In the genomic region with DNA sequence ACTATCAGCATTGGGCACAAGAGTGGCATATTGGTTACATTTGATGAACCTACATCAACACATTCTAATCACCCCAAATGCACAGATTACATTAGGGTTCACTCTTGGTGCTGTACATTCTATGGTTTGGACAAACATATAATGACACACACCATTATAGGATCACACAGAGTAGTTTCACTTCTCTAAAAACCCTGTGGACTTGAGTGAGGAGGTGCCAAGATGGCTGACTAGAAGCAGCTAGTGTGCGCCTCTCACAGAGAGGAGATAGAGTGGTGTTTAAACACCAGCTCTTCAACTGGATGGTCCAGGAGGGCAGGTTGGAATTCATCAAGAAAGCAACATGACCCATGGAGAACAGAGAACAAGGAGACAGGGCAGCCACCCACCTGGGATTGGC, we compare ENCODE assay signal across 33 cellular contexts.
DNase-seq lines count a peak whose midpoint lies in the region; ATAC-seq and TF ChIP-seq lines count a peak whose summit lies in the region.
"Had no signal": no experiment of that assay in that cellular context is flagged by ENCODE, and none has a peak within 500 bp of the region (broad histone marks: within the 10 kb centered on the region; RNA-seq: fewer than 3 reads in every experiment).

No MANE protein-coding gene starts in this region.

- H3K4me3 Mint-ChIP-seq in stimulated activated naive CD8-positive, alpha-beta T cell treated with anti-CD3 and anti-CD28 coated beads, Interleukin-15, amount 100 ng/mL, for 72 hours, result no peak overlapping the region
- H3K4me3 Mint-ChIP-seq: activated CD4-positive, alpha-beta memory T cell treated with anti-CD3 and anti-CD28 coated beads, Interleukin-2, amount 10 ng/mL, durations not matched to agents 7 days and 5 days; activated naive CD4-positive, alpha-beta T cell treated with anti-CD3 and anti-CD28 coated beads, Interleukin-2, amount 50 U/mL, for 24 hours; B cell; brain; CD8-positive, alpha-beta memory T cell; stimulated activated naive B cell treated with anti-CD40 and anti-IgM and Interleukin-4, amounts not matched to agents 10 μg/mL and 1 μg/mL and 100 μg/mL, for 72 hours; T-helper 2 cell treated with Interferon-gamma antibody and Interleukin-4, amounts not matched to agents 5 μg/mL and 100 μg/mL, for 36 hours had no signal

- H3K27ac ChIP-seq in OCI-LY7 (ENCODE audit: low read depth, low read length, poor library complexity, severe bottlenecking), result no peak overlapping the region
- H3K27ac ChIP-seq: parathyroid adenoma, skin epidermis, suprapubic skin, upper lobe of left lung had no signal

- intact Hi-C loops in OCI-LY7 (cut with micrococcal nuclease; ENCODE audit: unreplicated experiment), result no loop called here

- H3K4me1 Mint-ChIP-seq in stimulated activated naive CD8-positive, alpha-beta T cell treated with anti-CD3 and anti-CD28 coated beads, Interleukin-15, amount 100 ng/mL, for 72 hours, result no peaks in the 10 kb centered on the region
- H3K4me1 Mint-ChIP-seq: activated CD4-positive, alpha-beta memory T cell treated with anti-CD3 and anti-CD28 coated beads, Interleukin-2, amount 10 ng/mL, durations not matched to agents 7 days and 5 days; activated naive CD4-positive, alpha-beta T cell treated with anti-CD3 and anti-CD28 coated beads, Interleukin-2, amount 50 U/mL, for 24 hours; B cell; brain; CD8-positive, alpha-beta memory T cell; stimulated activated naive B cell treated with anti-CD40 and anti-IgM and Interleukin-4, amounts not matched to agents 10 μg/mL and 1 μg/mL and 100 μg/mL, for 72 hours had no signal

- ATAC-seq in GM18505 (IDR thresholded peaks at IDR 0.05; ENCODE audit: unreplicated experiment) (peak; percentile 79), HG02852 (IDR thresholded peaks at IDR 0.05; ENCODE audit: unreplicated experiment) (peak; percentile 48), HG03565 (IDR thresholded peaks at IDR 0.05; ENCODE audit: unreplicated experiment) (peak; percentile 73)
- ATAC-seq in stimulated activated naive CD8-positive, alpha-beta T cell treated with anti-CD3 and anti-CD28 coated beads, Interleukin-15, amount 100 ng/mL, for 72 hours, result no peak
- ATAC-seq: esophagus mucosa had no signal

- no peak overlapping the region for H2AFZ ChIP-seq in OCI-LY7 (ENCODE audit: low read length)
- H2AFZ ChIP-seq: parathyroid adenoma had no signal

- H3K9me3 Mint-ChIP-seq in stimulated activated naive CD8-positive, alpha-beta T cell treated with anti-CD3 and anti-CD28 coated beads, Interleukin-15, amount 100 ng/mL, for 72 hours, result peaks cover 18 to 19% of the 10 kb centered on the region in 2 donors

- POLR2A ChIA-PET in OCI-LY7 (lab: Charles Lee), result interaction anchor here (0.6 kb wide), 1 partner anchor 38 kb away, joined by 4 read pairs; no protein-coding TSS in a partner anchor

- no peaks in the 10 kb centered on the region for H3K79me2 ChIP-seq in OCI-LY7 (ENCODE audit: insufficient read depth, low read depth, low read length)
- H3K79me2 ChIP-seq: parathyroid adenoma had no signal

- H3K27me3 Mint-ChIP-seq in stimulated activated naive CD8-positive, alpha-beta T cell treated with anti-CD3 and anti-CD28 coated beads, Interleukin-15, amount 100 ng/mL, for 72 hours, result no peaks in the 10 kb centered on the region
- H3K27me3 Mint-ChIP-seq: activated CD4-positive, alpha-beta memory T cell treated with anti-CD3 and anti-CD28 coated beads, Interleukin-2, amount 10 ng/mL, durations not matched to agents 7 days and 5 days; activated naive CD4-positive, alpha-beta T cell treated with anti-CD3 and anti-CD28 coated beads, Interleukin-2, amount 50 U/mL, for 24 hours; B cell; brain; CD8-positive, alpha-beta memory T cell; stimulated activated naive B cell treated with anti-CD40 and anti-IgM and Interleukin-4, amounts not matched to agents 10 μg/mL and 1 μg/mL and 100 μg/mL, for 72 hours had no signal

- H3K4me2 ChIP-seq in OCI-LY7 (ENCODE audit: low read length), result no peak overlapping the region
- H3K4me2 ChIP-seq: SK-N-SH had no signal

- H3K27ac Mint-ChIP-seq in stimulated activated naive CD8-positive, alpha-beta T cell treated with anti-CD3 and anti-CD28 coated beads, Interleukin-15, amount 100 ng/mL, for 72 hours, result no peak overlapping the region
- H3K27ac Mint-ChIP-seq: activated CD4-positive, alpha-beta memory T cell treated with anti-CD3 and anti-CD28 coated beads, Interleukin-2, amount 10 ng/mL, durations not matched to agents 7 days and 5 days; activated naive CD4-positive, alpha-beta T cell treated with anti-CD3 and anti-CD28 coated beads, Interleukin-2, amount 50 U/mL, for 24 hours; B cell; brain; CD8-positive, alpha-beta memory T cell; stimulated activated naive B cell treated with anti-CD40 and anti-IgM and Interleukin-4, amounts not matched to agents 10 μg/mL and 1 μg/mL and 100 μg/mL, for 72 hours; T-helper 2 cell treated with Interferon-gamma antibody and Interleukin-4, amounts not matched to agents 5 μg/mL and 100 μg/mL, for 36 hours had no signal

- H3K36me3 ChIP-seq in OCI-LY7 (ENCODE audit: insufficient read depth, low read length), result no peaks in the 10 kb centered on the region
- H3K36me3 ChIP-seq: suprapubic skin, upper lobe of left lung had no signal

- H3K9me3 ChIP-seq in OCI-LY7 (ENCODE audit: low read length), result no peaks in the 10 kb centered on the region
- H3K9me3 ChIP-seq: SK-N-SH, suprapubic skin, upper lobe of left lung had no signal

- no TSS peak for BruUV-seq in OCI-LY7 (replicated peaks; lab: Mats Ljungman, UMichigan)

- no peaks in the 10 kb centered on the region for H3K4me1 ChIP-seq in OCI-LY7 (ENCODE audit: insufficient read depth, low read length, poor library complexity, severe bottlenecking)
- H3K4me1 ChIP-seq: parathyroid adenoma, suprapubic skin, upper lobe of left lung had no signal

- no peak for TF ChIP-seq POLR2A in GM18505 (IDR thresholded peaks at IDR 0.05; ENCODE audit: borderline replicate concordance, extremely low read depth, insufficient read depth, insufficient read length)

- TF ChIP-seq CTCF in OCI-LY7 (conservative IDR thresholded peaks at IDR 0.05; ENCODE audit: low read length), result no peak

- H3K9me2 ChIP-seq in OCI-LY7 (ENCODE audit: insufficient read depth, low read length), result no peaks in the 10 kb centered on the region
- H3K9me2 ChIP-seq: SK-N-SH had no signal

- no peak overlapping the region for H3K4me3 ChIP-seq in OCI-LY7 (ENCODE audit: low read depth, low read length, poor library complexity, severe bottlenecking)
- H3K4me3 ChIP-seq: skin epidermis, suprapubic skin, upper lobe of left lung had no signal

- DNase-seq in OCI-LY7 (ENCODE audit: low spot score) (peak; percentile 4), glomerular visceral epithelial cell (ENCODE audit: extremely low spot score) (no peak), activated gamma-delta T cell (lab: John Stamatoyannopoulos, UW) (no peak)
- no peak for DNase-seq in stimulated activated naive CD8-positive, alpha-beta T cell treated with anti-CD3 and anti-CD28 coated beads, Interleukin-15, amount 100 ng/mL, for 72 hours
- no peak for DNase-seq in central memory CD4-positive, alpha-beta T cell
- DNase-seq: ACHN; activated CD4-positive, alpha-beta memory T cell treated with anti-CD3 and anti-CD28 coated beads, Interleukin-2, amount 10 ng/mL, durations not matched to agents 7 days and 5 days; activated CD8-positive, alpha-beta memory T cell treated with anti-CD3 and anti-CD28 coated beads, Interleukin-2, amount 50 U/mL, for 48 hours; amniotic stem cell; CD8-positive, alpha-beta memory T cell; cerebellar nuclear complex; EL; head of caudate nucleus; NCI-H1436; NCI-H2081 treated with DMSO at 0.1 percent for 48 hours; NCI-H2227 treated with DMSO at 0.1 percent for 48 hours; NCI-H69; OCI-M1; retina; SK-N-SH; stimulated activated naive B cell treated with anti-CD40 and anti-IgM and Interleukin-4, amounts not matched to agents 10 μg/mL and 1 μg/mL and 100 μg/mL, for 72 hours; upper lobe of left lung had no signal

- H4K20me1 ChIP-seq in OCI-LY7 (ENCODE audit: insufficient read depth, low read length), result no peaks in the 10 kb centered on the region

- CTCF ChIA-PET in OCI-LY7 (lab: Charles Lee; ENCODE audit: unreplicated experiment), result no interaction called here
